Comparison of ENCODE assay signal across 9 cellular contexts in genomic region chr1:21939650-21940374, GRCh38. TPM values are rescaled to one million over a fixed set of nuclear protein-coding genes. Genes with fewer than 3 reads are reported as not detected.
DNase-seq lines count a peak whose midpoint lies in the region; ATAC-seq and TF ChIP-seq lines count a peak whose summit lies in the region.
"Had no signal": no experiment of that assay in that cellular context is flagged by ENCODE, and none has a peak within 500 bp of the region (broad histone marks: within the 10 kb centered on the region; RNA-seq: fewer than 3 reads in every experiment).

No MANE protein-coding gene starts in this region.

- RAD21 ChIA-PET in HCT116 (lab: Charles Lee; ENCODE audit: low non-redundant PET in 1 of 2, low total read pairs in 2 of 2, uncharacterized antibody in 2 of 2, unreplicated experiment in 2 of 2) = interaction anchor here in 1 of 2 experiments (0.9 kb wide), 1 partner anchor 8 kb away, joined by 7 read pairs; no protein-coding TSS in a partner anchor

- ATAC-seq in HCT116 (peak; percentile 31), GM21423 (IDR thresholded peaks at IDR 0.05; ENCODE audit: unreplicated experiment) (no peak), HG03342 (IDR thresholded peaks at IDR 0.05; ENCODE audit: unreplicated experiment) (no peak)

- H3K27ac ChIP-seq in HCT116 (ENCODE audit: low read depth, low read length) (peak overlapping the region; percentile 15), SJCRH30 (peak overlapping the region; percentile 97), fibroblast of lung (ENCODE audit: insufficient read depth, low read length) (no peak overlapping the region)

- H3K9ac ChIP-seq in HCT116 (ENCODE audit: low read length) = peak overlapping the region; percentile 23; the same call in 1 of the 2 replicates
- no peak overlapping the region for H3K9ac ChIP-seq in fibroblast of lung (ENCODE audit: insufficient read depth, low read length)

- TF ChIP-seq CTCF in HCT116 (IDR thresholded peaks at IDR 0.05 in 2 of 3, conservative IDR thresholded peaks at IDR 0.05 in 1 of 3; ENCODE audit: borderline replicate concordance in 1 of 3, insufficient read depth in 1 of 3, low read depth in 2 of 3, low read length in 2 of 3) (peak in 2 of 3 experiments; percentile 54 to 62; a peak in 4 of 6 replicates), fibroblast of lung (conservative IDR thresholded peaks at IDR 0.05 in 1 of 2, IDR thresholded peaks at IDR 0.05 in 1 of 2; ENCODE audit: low read depth in 1 of 2, low read length in 2 of 2) (peak; percentile 36 to 53), GM20000 (IDR thresholded peaks at IDR 0.05; ENCODE audit: extremely low read depth, missing control alignments) (no peak)

- no peak overlapping the region for H3K4me3 ChIP-seq in HCT116 (replicated peaks in 1 of 2; ENCODE audit: low read depth in 1 of 2, low read length in 2 of 2)
- peak overlapping the region; percentile 2; the same call in 1 of the 2 replicates for H3K4me3 ChIP-seq in SJCRH30
- H3K4me3 ChIP-seq in fibroblast of lung (replicated peaks in 1 of 4; ENCODE audit: control extremely low read depth in 1 of 4, insufficient read depth in 1 of 4, low read depth in 3 of 4, low read length in 4 of 4) = no peak overlapping the region

- TF ChIP-seq POLR2A in HCT116 (IDR thresholded peaks at IDR 0.05; ENCODE audit: borderline replicate concordance, extremely low read depth, insufficient read depth, insufficient read length) = no peak

- H3K9me3 ChIP-seq in HCT116 (ENCODE audit: control insufficient read depth in 1 of 2, insufficient read depth in 1 of 2, low read depth in 1 of 2, low read length in 2 of 2) (no peaks in the 10 kb centered on the region), SJCRH30 (replicated peaks) (no peaks in the 10 kb centered on the region), fibroblast of lung (ENCODE audit: control insufficient read depth, insufficient read depth, low read depth, low read length) (no peaks in the 10 kb centered on the region)

- no TSS peak for BruUV-seq in HCT116 (replicated peaks; lab: Mats Ljungman, UMichigan)

- H4K20me1 ChIP-seq in HCT116 (ENCODE audit: insufficient read depth) (no peaks in the 10 kb centered on the region), fibroblast of lung (ENCODE audit: control insufficient read depth, extremely low read depth, insufficient read depth, low read length) (no peaks in the 10 kb centered on the region)

- DNase-seq in HCT116 (ENCODE audit: low read depth, low spot score) (peak; percentile 78), SJCRH30 (peak; percentile 100), fibroblast of lung (ENCODE audit: low read depth in 2 of 2) (peak; percentile 87 to 99), non-pigmented ciliary epithelial cell (ENCODE audit: low read depth) (peak; percentile 92), GM20000 (ENCODE audit: low spot score) (no peak)
- no peak for DNase-seq in stimulated activated CD4-positive, alpha-beta T cell treated with anti-CD3 and anti-CD28 coated beads, Interleukin-4, amount 100 ng/mL, for 4 hours

- no peaks in the 10 kb centered on the region for H3K9me2 ChIP-seq in HCT116 (ENCODE audit: insufficient read depth)

- peaks cover 12% of the 10 kb centered on the region; the same call in 1 of the 2 replicates for H3K79me2 ChIP-seq in HCT116 (ENCODE audit: insufficient read depth, low read length)
- peaks cover 18% of the 10 kb centered on the region for H3K79me2 ChIP-seq in fibroblast of lung (ENCODE audit: control insufficient read depth, insufficient read depth, low read length)

- intact Hi-C loops in HCT116 (cut with micrococcal nuclease) = loop anchor here (5.0 kb wide), 1 partner anchor 158 kb away; the partner anchor contains the start of gene USP48

- no peaks in the 10 kb centered on the region for H3K36me3 ChIP-seq in HCT116 (ENCODE audit: control insufficient read depth in 1 of 2, insufficient read depth in 2 of 2, low read length in 2 of 2)
- peaks cover 7% of the 10 kb centered on the region; the same call in 1 of the 2 replicates for H3K36me3 ChIP-seq in SJCRH30
- no peaks in the 10 kb centered on the region for H3K36me3 ChIP-seq in fibroblast of lung (ENCODE audit: control insufficient read depth, insufficient read depth, low read length)

- no peak for TF ChIP-seq RAD21 in HCT116 (IDR thresholded peaks at IDR 0.05; ENCODE audit: low read depth)

- POLR2A ChIA-PET in HCT116 (lab: Charles Lee) = interaction anchor here (0.9 to 1.6 kb wide), 3 partner anchors 9 to 21 kb away, joined by 3 to 4 read pairs (median 3); no protein-coding TSS in a partner anchor

- peaks cover 35 to 76% of the 10 kb centered on the region in 2 experiments for H3K4me1 ChIP-seq in HCT116 (ENCODE audit: control insufficient read depth in 1 of 2, insufficient read depth in 2 of 2, low read length in 2 of 2)
- peaks cover 71% of the 10 kb centered on the region for H3K4me1 ChIP-seq in SJCRH30
- H3K4me1 ChIP-seq in fibroblast of lung (ENCODE audit: control insufficient read depth, extremely low read depth, insufficient read depth, low read length) = peaks cover 18% of the 10 kb centered on the region

- H3K4me2 ChIP-seq in HCT116 (ENCODE audit: low read length) (peak overlapping the region; percentile 53), fibroblast of lung (ENCODE audit: extremely low read depth, insufficient read depth, low read length) (no peak overlapping the region)

- CTCF ChIA-PET in HCT116 (lab: Charles Lee) = interaction anchor here (0.8 to 1.9 kb wide), 7 partner anchors 9 to 285 kb away, joined by 3 to 6 read pairs (median 3); no protein-coding TSS in a partner anchor

- H2AFZ ChIP-seq in HCT116 (ENCODE audit: low read depth, low read length, poor library complexity, severe bottlenecking) = peak overlapping the region; percentile 63
- no peak overlapping the region for H2AFZ ChIP-seq in fibroblast of lung (ENCODE audit: low read length)

- H3K27me3 ChIP-seq in HCT116 (ENCODE audit: insufficient read depth, low read length) (no peaks in the 10 kb centered on the region), SJCRH30 (no peaks in the 10 kb centered on the region), fibroblast of lung (ENCODE audit: control insufficient read depth, insufficient read depth, low read length) (no peaks in the 10 kb centered on the region)

TF ChIP-seq in HCT116, 20 proteins besides CTCF, POLR2A, EP300 and RAD21:
- TF ChIP-seq JUND (IDR thresholded peaks at IDR 0.05) (no peak), POLR2AphosphoS5 (IDR thresholded peaks at IDR 0.05; ENCODE audit: low read depth, low read length) (peak; percentile 58; the same call in 1 of the 2 replicates)

RNA-seq across cellular contexts. Expression of gene HSPG2, which starts 2.7 kb away (rescaled TPM):
- 55.7 TPM for total RNA-seq in HCT116 (2021; ENCODE audit: unreplicated experiment)
- polyA plus RNA-seq in HCT116 (2012) = 33.5 and 52.2 TPM in 2 replicates
- 82.3 and 84.0 TPM in 2 replicates for total RNA-seq in SJCRH30 (2014; rRNA removed; shearing (Covaris generic))
- total RNA-seq in fibroblast of lung = 49.8 and 88.4 TPM in 2 replicates
- 21.2 and 40.7 TPM in 2 replicates for polyA plus RNA-seq in fibroblast of lung
- 91.8 and 196 TPM in 2 replicates for polyA plus RNA-seq in fibroblast of lung (2012)
- polyA minus RNA-seq in fibroblast of lung (ENCODE audit: low replicate concordance) = 177 and 384 TPM in 2 replicates

RNA-seq across cellular contexts. Expression of gene CELA3B, which starts 37.0 kb away (rescaled TPM):
- 5.3 TPM for total RNA-seq in HCT116 (2021; ENCODE audit: unreplicated experiment)
- polyA plus RNA-seq in HCT116 (2012) = not detected in 2 replicates
- total RNA-seq in SJCRH30 (2014; rRNA removed; shearing (Covaris generic)) = not detected in 2 replicates
- not detected in 2 replicates for total RNA-seq in fibroblast of lung
- not detected in 2 replicates for polyA plus RNA-seq in fibroblast of lung
- polyA plus RNA-seq in fibroblast of lung (2012) = not detected in 2 replicates
- not detected in 2 replicates for polyA minus RNA-seq in fibroblast of lung (ENCODE audit: low replicate concordance)
- total RNA-seq: T-helper 1 cell treated with Interleukin-12 subunit alpha and Interleukin-12 subunit beta and Interleukin-4 antibody, amounts not matched to agents 30 ng/mL and 1 ng/mL, for 36 hours had no signal

Comparison
In these comparisons a context has a peak if more than half of its experiments do, and no peak if none do; other contexts are left out.
1. DNase-seq: peak in HCT116 (single experiment), SJCRH30 (2 of 2), fibroblast of lung (2 of 2) and non-pigmented ciliary epithelial cell (single experiment); none in stimulated activated CD4-positive, alpha-beta T cell treated with anti-CD3 and anti-CD28 coated beads, Interleukin-4, amount 100 ng/mL, for 4 hours (0 of 2) and GM20000 (single experiment).